ENCODE assay signal across 1 cellular context in genomic region chr7:5345171-5345570, GRCh38.
TF ChIP-seq lines count a peak whose summit lies in the region.

No MANE protein-coding gene starts in this region.

TF ChIP-seq in HepG2, 621 proteins besides CTCF, POLR2A, EP300 and RAD21 (continued from another document):
- TF ChIP-seq, protein P1, sequence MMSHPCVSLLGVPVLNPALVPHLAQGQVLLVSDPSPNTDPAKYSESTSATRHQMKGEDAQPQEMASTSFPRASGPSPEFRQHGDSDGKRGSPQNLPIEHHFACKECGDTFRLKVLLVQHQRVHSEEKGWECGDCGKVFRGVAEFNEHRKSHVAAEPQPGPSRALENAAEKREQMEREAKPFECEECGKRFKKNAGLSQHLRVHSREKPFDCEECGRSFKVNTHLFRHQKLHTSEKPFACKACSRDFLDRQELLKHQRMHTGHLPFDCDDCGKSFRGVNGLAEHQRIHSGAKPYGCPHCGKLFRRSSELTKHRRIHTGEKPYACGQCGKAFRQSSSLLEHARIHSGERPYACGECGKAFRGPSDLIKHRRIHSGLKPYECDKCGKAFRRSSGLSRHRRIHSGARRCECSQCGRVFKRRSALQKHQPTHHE (CRISPR knock-in tag; IDR thresholded peaks at IDR 0.05; ENCODE audit: borderline replicate concordance), result no peak
- TF ChIP-seq DMAP1 (CRISPR knock-in tag; IDR thresholded peaks at IDR 0.05) (no peak), NR2F2 (IDR thresholded peaks at IDR 0.05; ENCODE audit: borderline replicate concordance, low read depth) (no peak), ZNF572 (CRISPR knock-in tag; IDR thresholded peaks at IDR 0.05) (no peak), STAT5B (CRISPR knock-in tag; IDR thresholded peaks at IDR 0.05) (no peak), ZNF382 (CRISPR knock-in tag; IDR thresholded peaks at IDR 0.05; ENCODE audit: borderline replicate concordance) (no peak)
- TF ChIP-seq, protein P2, sequence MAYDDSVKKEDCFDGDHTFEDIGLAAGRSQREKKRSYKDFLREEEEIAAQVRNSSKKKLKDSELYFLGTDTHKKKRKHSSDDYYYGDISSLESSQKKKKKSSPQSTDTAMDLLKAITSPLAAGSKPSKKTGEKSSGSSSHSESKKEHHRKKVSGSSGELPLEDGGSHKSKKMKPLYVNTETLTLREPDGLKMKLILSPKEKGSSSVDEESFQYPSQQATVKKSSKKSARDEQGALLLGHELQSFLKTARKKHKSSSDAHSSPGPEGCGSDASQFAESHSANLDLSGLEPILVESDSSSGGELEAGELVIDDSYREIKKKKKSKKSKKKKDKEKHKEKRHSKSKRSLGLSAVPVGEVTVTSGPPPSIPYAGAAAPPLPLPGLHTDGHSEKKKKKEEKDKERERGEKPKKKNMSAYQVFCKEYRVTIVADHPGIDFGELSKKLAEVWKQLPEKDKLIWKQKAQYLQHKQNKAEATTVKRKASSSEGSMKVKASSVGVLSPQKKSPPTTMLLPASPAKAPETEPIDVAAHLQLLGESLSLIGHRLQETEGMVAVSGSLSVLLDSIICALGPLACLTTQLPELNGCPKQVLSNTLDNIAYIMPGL (CRISPR knock-in tag; IDR thresholded peaks at IDR 0.05; ENCODE audit: borderline replicate concordance in 1 of 2, low read depth in 1 of 2), result no peak
